21 cellular contexts compared by ENCODE assay signal in the genomic region with DNA sequence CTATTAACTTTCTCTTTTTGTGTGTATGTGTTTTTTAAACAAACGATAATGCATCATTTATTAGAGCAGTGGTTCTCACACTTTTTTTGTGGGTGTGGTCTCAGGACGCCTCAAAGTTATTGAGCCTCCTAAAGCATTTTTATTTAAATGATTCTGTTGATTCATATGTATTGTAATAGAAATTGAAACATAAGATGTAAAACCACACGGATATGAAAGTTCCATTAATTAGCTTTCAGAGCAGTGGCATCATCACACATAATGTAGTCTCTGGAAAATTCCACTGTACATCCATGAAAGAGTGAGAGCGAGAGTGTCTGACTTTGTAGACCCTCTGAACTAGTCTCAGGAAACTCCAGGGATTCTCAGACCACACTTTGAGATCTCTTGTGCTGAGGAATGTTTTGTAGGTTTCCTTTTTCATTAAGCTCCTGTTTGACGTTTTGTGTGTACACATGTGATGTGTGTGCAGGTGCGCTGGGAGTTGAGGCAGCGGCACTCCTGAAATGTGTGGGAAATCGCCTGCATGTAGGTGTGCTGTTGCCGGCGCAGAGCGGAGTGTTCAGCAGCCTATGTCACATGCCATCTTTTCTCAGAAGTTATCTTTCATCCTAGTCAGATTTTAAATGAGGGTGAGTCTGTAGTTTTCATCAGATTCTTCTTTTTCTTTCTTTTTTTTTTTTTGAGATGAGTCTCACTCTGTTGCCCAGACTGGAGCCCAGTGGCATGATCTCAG. TPM values are rescaled to one million over a fixed set of nuclear protein-coding genes. Genes with fewer than 3 reads are reported as not detected.
A peak's percentile ranks its signal among the peaks of the same experiment; 100 is the strongest.
DNase-seq lines count a peak whose midpoint lies in the region; ATAC-seq lines count a peak whose summit lies in the region.
"Had no signal": no experiment of that assay in that cellular context is flagged by ENCODE, and none has a peak within 500 bp of the region (broad histone marks: within the 10 kb centered on the region; RNA-seq: fewer than 3 reads in every experiment).

No MANE protein-coding gene starts in this region.

- intact Hi-C loops in cardiac septum (cut with DNase I): no loop called here
- intact Hi-C loops in left ventricle myocardium superior (cut with micrococcal nuclease): no loop called here
- intact Hi-C loops in head of caudate nucleus (cut with DNase I): no loop called here

- no peaks in the 10 kb centered on the region for H3K9me3 Mint-ChIP-seq in stimulated activated naive CD8-positive, alpha-beta T cell treated with anti-CD3 and anti-CD28 coated beads, Interleukin-15, amount 100 ng/mL, for 72 hours
- H3K9me3 Mint-ChIP-seq: T-helper 1 cell treated with Interleukin-12 subunit alpha and Interleukin-12 subunit beta and Interleukin-4 antibody, amounts not matched to agents 30 μg/mL and 1 μg/mL, for 36 hours had no signal

- no peaks in the 10 kb centered on the region for H3K27me3 Mint-ChIP-seq in T-helper 17 cell
- H3K27me3 Mint-ChIP-seq in stimulated activated naive CD8-positive, alpha-beta T cell treated with anti-CD3 and anti-CD28 coated beads, Interleukin-15, amount 100 ng/mL, for 72 hours: no peaks in the 10 kb centered on the region

- peak overlapping the region; percentile 80 for H3K4me3 Mint-ChIP-seq in T-helper 17 cell
- H3K4me3 Mint-ChIP-seq in stimulated activated naive CD8-positive, alpha-beta T cell treated with anti-CD3 and anti-CD28 coated beads, Interleukin-15, amount 100 ng/mL, for 72 hours: peak overlapping the region; percentile 25 to 54
- H3K4me3 Mint-ChIP-seq: T-helper 1 cell treated with Interleukin-12 subunit alpha and Interleukin-12 subunit beta and Interleukin-4 antibody, amounts not matched to agents 30 μg/mL and 1 μg/mL, for 36 hours had no signal

- H3K4me1 Mint-ChIP-seq in T-helper 17 cell: peaks cover 59% of the 10 kb centered on the region
- peaks cover 82% of the 10 kb centered on the region for H3K4me1 Mint-ChIP-seq in stimulated activated naive CD8-positive, alpha-beta T cell treated with anti-CD3 and anti-CD28 coated beads, Interleukin-15, amount 100 ng/mL, for 72 hours

- H3K9me3 ChIP-seq in T-helper 17 cell (ENCODE audit: control insufficient read depth, low read length, poor library complexity, severe bottlenecking): no peaks in the 10 kb centered on the region
- H3K9me3 ChIP-seq: heart right ventricle, thyroid gland had no signal

- peak; percentile 49 for DNase-seq in cardiac septum (ENCODE audit: low spot score)
- DNase-seq in left ventricle myocardium superior: no peak
- no peak for DNase-seq in T-helper 17 cell
- peak in 30 of 42 donors; percentile 25 to 78 (median 52) for DNase-seq in head of caudate nucleus
- DNase-seq in stimulated activated naive CD8-positive, alpha-beta T cell treated with anti-CD3 and anti-CD28 coated beads, Interleukin-15, amount 100 ng/mL, for 72 hours: no peak
- no peak for DNase-seq in activated CD8-positive, alpha-beta memory T cell treated with anti-CD3 and anti-CD28 coated beads, Interleukin-2, amount 50 U/mL, for 48 hours
- DNase-seq: activated CD4-positive, alpha-beta T cell treated with anti-CD3 and anti-CD28 coated beads, Interleukin-2, amount 50 U/mL, for 4 hours; brain microvascular endothelial cell; effector CD8-positive, alpha-beta T cell; erythroblast; heart right ventricle; NCI-H1105 treated with DMSO at 0.1 percent for 48 hours; NCI-H2029; NCI-H2227 treated with DMSO at 0.1 percent for 48 hours; NCI-H69; small intestine; stimulated activated CD4-positive, alpha-beta T cell treated with anti-CD3 and anti-CD28 coated beads, Interleukin-2, amount 100 ng/mL, for 48 hours; stimulated activated naive CD4-positive, alpha-beta T cell treated with Interleukin-2 at 50 U/mL for 16 hours had no signal

- H3K36me3 Mint-ChIP-seq in T-helper 17 cell (ENCODE audit: low read depth): peaks cover 10% of the 10 kb centered on the region

- ATAC-seq in left ventricle myocardium superior (no peak), T-helper 17 cell (no peak), HG03159 (IDR thresholded peaks at IDR 0.05; ENCODE audit: unreplicated experiment) (no peak)
- peak; percentile 37 for ATAC-seq in stimulated activated naive CD8-positive, alpha-beta T cell treated with anti-CD3 and anti-CD28 coated beads, Interleukin-15, amount 100 ng/mL, for 72 hours
- ATAC-seq: heart right ventricle had no signal

- H3K27ac Mint-ChIP-seq in T-helper 17 cell: peak overlapping the region; percentile 76
- H3K27ac Mint-ChIP-seq in stimulated activated naive CD8-positive, alpha-beta T cell treated with anti-CD3 and anti-CD28 coated beads, Interleukin-15, amount 100 ng/mL, for 72 hours: peak overlapping the region; percentile 27 to 29
- H3K27ac Mint-ChIP-seq: T-helper 1 cell treated with Interleukin-12 subunit alpha and Interleukin-12 subunit beta and Interleukin-4 antibody, amounts not matched to agents 30 μg/mL and 1 μg/mL, for 36 hours had no signal

RNA-seq across cellular contexts. Expression of a gene that starts 5.3 kb away (rescaled TPM):
- total RNA-seq in cardiac septum: 246 TPM
- 323 TPM for total RNA-seq in left ventricle myocardium superior
- total RNA-seq in T-helper 17 cell: 10 to 100 TPM; 22.6 to 23.8 TPM

Comparison
In these comparisons a context has a peak if more than half of its experiments do, and no peak if none do; other contexts are left out.
1. DNase-seq: peak in cardiac septum (single experiment) and head of caudate nucleus (30 of 42); none in left ventricle myocardium superior (single experiment), T-helper 17 cell (0 of 3), stimulated activated naive CD8-positive, alpha-beta T cell treated with anti-CD3 and anti-CD28 coated beads, Interleukin-15, amount 100 ng/mL, for 72 hours (0 of 2) and activated CD8-positive, alpha-beta memory T cell treated with anti-CD3 and anti-CD28 coated beads, Interleukin-2, amount 50 U/mL, for 48 hours (single experiment).